In genomic region chr20:57411406-57412283, GRCh38 we compare ENCODE assay signal across 23 cellular contexts. TPM values are rescaled to one million over a fixed set of nuclear protein-coding genes. Genes with fewer than 3 reads are reported as not detected.
DNase-seq lines count a peak whose midpoint lies in the region; ATAC-seq and TF ChIP-seq lines count a peak whose summit lies in the region.
"Had no signal": no experiment of that assay in that cellular context is flagged by ENCODE, and none has a peak within 500 bp of the region (broad histone marks: within the 10 kb centered on the region; RNA-seq: fewer than 3 reads in every experiment).

No MANE protein-coding gene starts in this region.

- peak overlapping the region in 1 of 2 donors; percentile 87 for H3K27ac Mint-ChIP-seq in stimulated activated naive CD8-positive, alpha-beta T cell treated with anti-CD3 and anti-CD28 coated beads, Interleukin-15, amount 100 ng/mL, for 72 hours
- H3K27ac Mint-ChIP-seq in naive thymus-derived CD4-positive, alpha-beta T cell, result peak overlapping the region in 5 of 9 donors; percentile 8 to 55 (median 22)
- H3K27ac Mint-ChIP-seq in stimulated activated naive B cell treated with anti-CD40 and anti-IgM and Interleukin-4, amounts not matched to agents 10 μg/mL and 1 μg/mL and 100 μg/mL, for 72 hours, result no peak overlapping the region
- H3K27ac Mint-ChIP-seq: activated CD4-positive, alpha-beta T cell treated with anti-CD3 and anti-CD28 coated beads, Interleukin-2, amount 10 ng/mL, durations not matched to agents 7 days and 5 days; activated T-helper 17 cell treated with anti-CD3 and anti-CD28 coated beads, Interleukin-2, amount 50 U/mL, for 72 hours; dendritic cell treated with granulocyte-macrophage colony-stimulating factor and Interleukin-4, amounts not matched to agents 40 ng/mL and 50 ng/mL, for 4 days; type B pancreatic cell had no signal

- no TSS peak for BruUV-seq in Panc1 (replicated peaks; lab: Mats Ljungman, UMichigan)

- no peak overlapping the region for H3K4me3 ChIP-seq in Panc1 (ENCODE audit: low read depth in 2 of 2, low read length in 2 of 2)
- H3K4me3 ChIP-seq in naive thymus-derived CD4-positive, alpha-beta T cell (ENCODE audit: low read length), result no peak overlapping the region
- H3K4me3 ChIP-seq: gastrocnemius medialis, Peyer's patch had no signal

- ATAC-seq in stimulated activated naive CD8-positive, alpha-beta T cell treated with anti-CD3 and anti-CD28 coated beads, Interleukin-15, amount 100 ng/mL, for 72 hours, result peak; percentile 9
- ATAC-seq in stimulated activated naive CD8-positive, alpha-beta T cell treated with anti-CD3 and anti-CD28 coated beads, Interleukin-15, Interleukin-2, amounts not matched to agents 100 U/mL and 50 U/mL, for 24 hours, result no peak
- ATAC-seq in Panc1, result peak; percentile 28; the same call in 1 of the 2 replicates
- ATAC-seq in naive thymus-derived CD4-positive, alpha-beta T cell, result no peak
- no peak for ATAC-seq in foreskin keratinocyte
- ATAC-seq in stimulated activated naive B cell treated with anti-CD40 and anti-IgM and Interleukin-4, amounts not matched to agents 10 μg/mL and 1 μg/mL and 100 μg/mL, for 72 hours (replicated peaks), result no peak
- ATAC-seq: gastrocnemius medialis, left cardiac atrium, WTC11 had no signal

- no peaks in the 10 kb centered on the region for H3K27me3 Mint-ChIP-seq in stimulated activated naive CD8-positive, alpha-beta T cell treated with anti-CD3 and anti-CD28 coated beads, Interleukin-15, amount 100 ng/mL, for 72 hours
- no peaks in the 10 kb centered on the region for H3K27me3 Mint-ChIP-seq in naive thymus-derived CD4-positive, alpha-beta T cell
- H3K27me3 Mint-ChIP-seq in stimulated activated naive B cell treated with anti-CD40 and anti-IgM and Interleukin-4, amounts not matched to agents 10 μg/mL and 1 μg/mL and 100 μg/mL, for 72 hours, result no peaks in the 10 kb centered on the region
- H3K27me3 Mint-ChIP-seq: activated CD4-positive, alpha-beta T cell treated with anti-CD3 and anti-CD28 coated beads, Interleukin-2, amount 10 ng/mL, durations not matched to agents 7 days and 5 days; activated T-helper 17 cell treated with anti-CD3 and anti-CD28 coated beads, Interleukin-2, amount 50 U/mL, for 72 hours had no signal

- TF ChIP-seq CTCF in Panc1 (IDR thresholded peaks at IDR 0.05) (no peak), foreskin keratinocyte (conservative IDR thresholded peaks at IDR 0.05) (no peak)

- no peaks in the 10 kb centered on the region for H3K36me3 ChIP-seq in Panc1 (ENCODE audit: control insufficient read depth, insufficient read depth, low read length)
- H3K36me3 ChIP-seq in naive thymus-derived CD4-positive, alpha-beta T cell (ENCODE audit: control insufficient read depth in 2 of 3, insufficient read depth in 3 of 3, low read length in 3 of 3), result peaks cover 10 to 36% (median 13%) of the 10 kb centered on the region in 3 experiments

- no peak overlapping the region for H3K4me3 Mint-ChIP-seq in stimulated activated naive CD8-positive, alpha-beta T cell treated with anti-CD3 and anti-CD28 coated beads, Interleukin-15, amount 100 ng/mL, for 72 hours
- H3K4me3 Mint-ChIP-seq in naive thymus-derived CD4-positive, alpha-beta T cell, result no peak overlapping the region
- H3K4me3 Mint-ChIP-seq in stimulated activated naive B cell treated with anti-CD40 and anti-IgM and Interleukin-4, amounts not matched to agents 10 μg/mL and 1 μg/mL and 100 μg/mL, for 72 hours, result no peak overlapping the region
- H3K4me3 Mint-ChIP-seq: activated CD4-positive, alpha-beta T cell treated with anti-CD3 and anti-CD28 coated beads, Interleukin-2, amount 10 ng/mL, durations not matched to agents 7 days and 5 days; activated T-helper 17 cell treated with anti-CD3 and anti-CD28 coated beads, Interleukin-2, amount 50 U/mL, for 72 hours; dendritic cell treated with granulocyte-macrophage colony-stimulating factor and Interleukin-4, amounts not matched to agents 40 ng/mL and 50 ng/mL, for 4 days; type B pancreatic cell; WTC11 had no signal

- DNase-seq in stimulated activated naive CD8-positive, alpha-beta T cell treated with anti-CD3 and anti-CD28 coated beads, Interleukin-15, amount 100 ng/mL, for 72 hours, result no peak
- no peak for DNase-seq in stimulated activated naive CD8-positive, alpha-beta T cell treated with anti-CD3 and anti-CD28 coated beads, Interleukin-15, Interleukin-2, amounts not matched to agents 100 U/mL and 50 U/mL, for 24 hours
- DNase-seq in Panc1 (ENCODE audit: low read depth, low spot score) (no peak), foreskin keratinocyte (no peak), NCI-H1092 (lab: John Stamatoyannopoulos, UW) (no peak)
- no peak for DNase-seq in naive thymus-derived CD4-positive, alpha-beta T cell
- no peak for DNase-seq in stimulated activated naive B cell treated with anti-CD40 and anti-IgM and Interleukin-4, amounts not matched to agents 10 μg/mL and 1 μg/mL and 100 μg/mL, for 72 hours
- DNase-seq: activated CD4-positive, alpha-beta T cell treated with anti-CD3 and anti-CD28 coated beads, Interleukin-2, amount 10 ng/mL, durations not matched to agents 7 days and 5 days; activated naive CD4-positive, alpha-beta T cell treated with anti-CD3 and anti-CD28 coated beads, Interleukin-2, amount 50 U/mL, for 16 hours; CD4-positive, CD25-positive, alpha-beta regulatory T cell; gastrocnemius medialis; GOT3; hippocampal formation; left cardiac atrium; NCI-H1048; NCI-H187 treated with DMSO at 0.1 percent for 48 hours; NCI-H524 treated with DMSO at 0.1 percent for 48 hours; Peyer's patch had no signal

- peaks cover 0 to 11% (median 4%) of the 10 kb centered on the region in 5 donors for H3K36me3 Mint-ChIP-seq in naive thymus-derived CD4-positive, alpha-beta T cell
- H3K36me3 Mint-ChIP-seq in stimulated activated naive B cell treated with anti-CD40 and anti-IgM and Interleukin-4, amounts not matched to agents 10 μg/mL and 1 μg/mL and 100 μg/mL, for 72 hours, result peaks cover 29 to 38% of the 10 kb centered on the region in 2 donors

- H3K4me1 Mint-ChIP-seq in stimulated activated naive CD8-positive, alpha-beta T cell treated with anti-CD3 and anti-CD28 coated beads, Interleukin-15, amount 100 ng/mL, for 72 hours, result peaks cover 72% of the 10 kb centered on the region
- H3K4me1 Mint-ChIP-seq in naive thymus-derived CD4-positive, alpha-beta T cell, result peaks cover 11 to 35% (median 18%) of the 10 kb centered on the region in 7 donors
- H3K4me1 Mint-ChIP-seq in stimulated activated naive B cell treated with anti-CD40 and anti-IgM and Interleukin-4, amounts not matched to agents 10 μg/mL and 1 μg/mL and 100 μg/mL, for 72 hours, result peaks cover 31 to 55% of the 10 kb centered on the region in 2 donors

- intact Hi-C loops in Panc1 (cut with micrococcal nuclease; ENCODE audit: unreplicated experiment), result no loop called here
- intact Hi-C loops in naive thymus-derived CD4-positive, alpha-beta T cell (cut with micrococcal nuclease), result loop anchor here in 1 of 2 donors (2.0 kb wide), 1 partner anchor 13 kb away; no protein-coding TSS in a partner anchor

- POLR2A ChIA-PET in Panc1 (lab: Charles Lee), result no interaction called here
- POLR2A ChIA-PET in naive thymus-derived CD4-positive, alpha-beta T cell (lab: Charles Lee), result interaction anchor here (0.6 to 3.9 kb wide), 8 partner anchors 11 to 74 kb away, joined by 3 to 35 read pairs (median 6); partner anchors contain the start of gene RBM38

- in situ Hi-C loops in Panc1 (cut with HindIII; ENCODE audit: low pct_unique_long_range_greater_than_20kb, low sequenced_read_pairs), result no loop called here

- H3K27ac ChIP-seq in Panc1 (ENCODE audit: low read length), result no peak overlapping the region
- no peak overlapping the region for H3K27ac ChIP-seq in naive thymus-derived CD4-positive, alpha-beta T cell (ENCODE audit: low read depth, low read length)
- H3K27ac ChIP-seq in foreskin keratinocyte, result no peak overlapping the region
- H3K27ac ChIP-seq: HL-60, Peyer's patch had no signal

- H3K27me3 ChIP-seq in Panc1 (ENCODE audit: control insufficient read depth, insufficient read depth, low read length), result no peaks in the 10 kb centered on the region
- no peaks in the 10 kb centered on the region for H3K27me3 ChIP-seq in naive thymus-derived CD4-positive, alpha-beta T cell (ENCODE audit: control insufficient read depth in 2 of 2, insufficient read depth in 2 of 2, low read length in 2 of 2)
- H3K27me3 ChIP-seq in foreskin keratinocyte, result peaks cover 15% of the 10 kb centered on the region
- H3K27me3 ChIP-seq: gastrocnemius medialis, Peyer's patch had no signal

- CTCF ChIA-PET in Panc1 (lab: Charles Lee), result no interaction called here
- CTCF ChIA-PET in naive thymus-derived CD4-positive, alpha-beta T cell (lab: Charles Lee), result no interaction called here

- H3K9me3 Mint-ChIP-seq in stimulated activated naive CD8-positive, alpha-beta T cell treated with anti-CD3 and anti-CD28 coated beads, Interleukin-15, amount 100 ng/mL, for 72 hours, result no peaks in the 10 kb centered on the region
- H3K9me3 Mint-ChIP-seq in naive thymus-derived CD4-positive, alpha-beta T cell, result peaks cover 0 to 11% (median 0%) of the 10 kb centered on the region in 11 donors
- H3K9me3 Mint-ChIP-seq in stimulated activated naive B cell treated with anti-CD40 and anti-IgM and Interleukin-4, amounts not matched to agents 10 μg/mL and 1 μg/mL and 100 μg/mL, for 72 hours, result no peaks in the 10 kb centered on the region
- H3K9me3 Mint-ChIP-seq: activated CD4-positive, alpha-beta T cell treated with anti-CD3 and anti-CD28 coated beads, Interleukin-2, amount 10 ng/mL, durations not matched to agents 7 days and 5 days; activated T-helper 17 cell treated with anti-CD3 and anti-CD28 coated beads, Interleukin-2, amount 50 U/mL, for 72 hours; CD4-positive, CD25-positive, alpha-beta regulatory T cell; dendritic cell treated with granulocyte-macrophage colony-stimulating factor and Interleukin-4, amounts not matched to agents 40 ng/mL and 50 ng/mL, for 4 days; type B pancreatic cell; WTC11 had no signal

- H3K4me1 ChIP-seq in Panc1 (ENCODE audit: control insufficient read depth, insufficient read depth, low read length) (no peaks in the 10 kb centered on the region; the same call in 1 of the 2 replicates), foreskin keratinocyte (no peaks in the 10 kb centered on the region)
- peaks cover 0 to 3% of the 10 kb centered on the region in 2 donors for H3K4me1 ChIP-seq in naive thymus-derived CD4-positive, alpha-beta T cell (ENCODE audit: control insufficient read depth in 2 of 2, insufficient read depth in 2 of 2, low read length in 2 of 2)
- H3K4me1 ChIP-seq: Peyer's patch had no signal

- no peaks in the 10 kb centered on the region for H3K9me3 ChIP-seq in Panc1 (ENCODE audit: control insufficient read depth, insufficient read depth, low read depth, low read length)
- H3K9me3 ChIP-seq in naive thymus-derived CD4-positive, alpha-beta T cell (ENCODE audit: control insufficient read depth in 2 of 3, low read length in 3 of 3), result no peaks in the 10 kb centered on the region
- H3K9me3 ChIP-seq: gastrocnemius medialis, Peyer's patch had no signal

RNA-seq across cellular contexts. Expression of gene RBM38, which starts 20.4 kb away (rescaled TPM):
- total RNA-seq in Panc1 (2021; ENCODE audit: unreplicated experiment), result 39.9 TPM
- 61.1 TPM for polyA plus RNA-seq in Panc1 (2012; ENCODE audit: insufficient read length)
- 100 to 1,000 TPM in 4 of 5 experiments, 10 to 100 TPM in 1; 70.6 to 260 (median 127) TPM for total RNA-seq in naive thymus-derived CD4-positive, alpha-beta T cell
- polyA plus RNA-seq in naive thymus-derived CD4-positive, alpha-beta T cell, result 100 to 1,000 TPM in 1 of 2 donors, 10 to 100 TPM in 1; 63.0 to 129 TPM
- total RNA-seq in foreskin keratinocyte, result 16.7 and 18.0 TPM in 2 replicates
- 18.0 and 21.2 TPM in 2 replicates for polyA plus RNA-seq in foreskin keratinocyte

Comparison
In these comparisons a context has a peak if more than half of its experiments do, and no peak if none do; other contexts are left out.
1. ATAC-seq: peak in stimulated activated naive CD8-positive, alpha-beta T cell treated with anti-CD3 and anti-CD28 coated beads, Interleukin-15, amount 100 ng/mL, for 72 hours (single experiment) and Panc1 (single experiment); none in stimulated activated naive CD8-positive, alpha-beta T cell treated with anti-CD3 and anti-CD28 coated beads, Interleukin-15, Interleukin-2, amounts not matched to agents 100 U/mL and 50 U/mL, for 24 hours (single experiment), naive thymus-derived CD4-positive, alpha-beta T cell (single experiment), foreskin keratinocyte (single experiment) and stimulated activated naive B cell treated with anti-CD40 and anti-IgM and Interleukin-4, amounts not matched to agents 10 μg/mL and 1 μg/mL and 100 μg/mL, for 72 hours (0 of 2).